In genomic region chr1:43936470-43937151, GRCh38 we compare ENCODE assay signal across 7 cellular contexts. TPM values are rescaled to one million over a fixed set of nuclear protein-coding genes. Genes with fewer than 3 reads are reported as not detected.
DNase-seq lines count a peak whose midpoint lies in the region; ATAC-seq and TF ChIP-seq lines count a peak whose summit lies in the region.
"Had no signal": no experiment of that assay in that cellular context is flagged by ENCODE, and none has a peak within 500 bp of the region (broad histone marks: within the 10 kb centered on the region; RNA-seq: fewer than 3 reads in every experiment).

No MANE protein-coding gene starts in this region.

- intact Hi-C loops in activated CD4-positive, alpha-beta T cell treated with anti-CD3 and anti-CD28 coated beads, Interleukin-2, amount 10 ng/mL, durations not matched to agents 24 days and 14 days (cut with micrococcal nuclease): no loop called here
- intact Hi-C loops in colonic mucosa (cut with DNase I): loop anchor here (5.0 to 10.0 kb wide), 3 partner anchors 108 to 402 kb away; partner anchors contain the start of gene PTPRF

- peaks cover 9% of the 10 kb centered on the region for H3K27me3 Mint-ChIP-seq in activated CD4-positive, alpha-beta T cell treated with anti-CD3 and anti-CD28 coated beads, Interleukin-2, amount 10 ng/mL, durations not matched to agents 24 days and 14 days

- H3K4me1 Mint-ChIP-seq in activated CD4-positive, alpha-beta T cell treated with anti-CD3 and anti-CD28 coated beads, Interleukin-2, amount 10 ng/mL, durations not matched to agents 24 days and 14 days: peaks cover 8% of the 10 kb centered on the region

- peaks cover 7% of the 10 kb centered on the region for H3K36me3 Mint-ChIP-seq in activated CD4-positive, alpha-beta T cell treated with anti-CD3 and anti-CD28 coated beads, Interleukin-2, amount 10 ng/mL, durations not matched to agents 24 days and 14 days (ENCODE audit: low read depth)

- no peak overlapping the region for H2AFZ ChIP-seq in neuron (ENCODE audit: low read depth, low read length)

- peak; percentile 75 for DNase-seq in activated CD4-positive, alpha-beta T cell treated with anti-CD3 and anti-CD28 coated beads, Interleukin-2, amount 10 ng/mL, durations not matched to agents 24 days and 14 days
- no peak for DNase-seq in activated CD4-positive, alpha-beta T cell treated with anti-CD3 and anti-CD28 coated beads for 1 hour
- DNase-seq in colonic mucosa (peak; percentile 40), hippocampal formation (lab: John Stamatoyannopoulos, UW) (no peak)

- no peaks in the 10 kb centered on the region for H3K36me3 ChIP-seq in colonic mucosa
- no peaks in the 10 kb centered on the region for H3K36me3 ChIP-seq in neuron (ENCODE audit: insufficient read depth, low read length)

- peaks cover 18% of the 10 kb centered on the region for H3K4me1 ChIP-seq in colonic mucosa
- H3K4me1 ChIP-seq in neuron (ENCODE audit: insufficient read depth, low read length): peaks cover 2% of the 10 kb centered on the region

- H3K4me3 ChIP-seq in colonic mucosa (peak overlapping the region; percentile 62), neuron (ENCODE audit: low read length) (peak overlapping the region; percentile 25)

- no peaks in the 10 kb centered on the region for H3K9me3 ChIP-seq in colonic mucosa
- H3K9me3 ChIP-seq in neuron (ENCODE audit: low read length): no peaks in the 10 kb centered on the region

- H3K4me3 Mint-ChIP-seq in activated CD4-positive, alpha-beta T cell treated with anti-CD3 and anti-CD28 coated beads, Interleukin-2, amount 10 ng/mL, durations not matched to agents 24 days and 14 days: peak overlapping the region; percentile 64

- H3K9me3 Mint-ChIP-seq in activated CD4-positive, alpha-beta T cell treated with anti-CD3 and anti-CD28 coated beads, Interleukin-2, amount 10 ng/mL, durations not matched to agents 24 days and 14 days: no peaks in the 10 kb centered on the region

- no peak for TF ChIP-seq CTCF in colonic mucosa (IDR thresholded peaks at IDR 0.05)

- peak overlapping the region; percentile 50 for H3K27ac ChIP-seq in colonic mucosa

- H3K27me3 ChIP-seq in colonic mucosa (peaks cover 5% of the 10 kb centered on the region), neuron (ENCODE audit: insufficient read depth, low read length) (no peaks in the 10 kb centered on the region)

- H3K9ac ChIP-seq in colonic mucosa (ENCODE audit: low read depth in 2 of 2, low read length in 2 of 2): peak overlapping the region in 1 of 2 donors; percentile 69

- no peak for ATAC-seq in GM21576 (IDR thresholded peaks at IDR 0.05; ENCODE audit: unreplicated experiment)

- no peak overlapping the region for H3K27ac Mint-ChIP-seq in activated CD4-positive, alpha-beta T cell treated with anti-CD3 and anti-CD28 coated beads, Interleukin-2, amount 10 ng/mL, durations not matched to agents 24 days and 14 days

RNA-seq across cellular contexts. Expression of gene ARTN, which starts 3.0 kb away (rescaled TPM):
- 0.43 TPM in 1 of 2 replicates, not detected in the other for total RNA-seq in activated CD4-positive, alpha-beta T cell treated with anti-CD3 and anti-CD28 coated beads, Interleukin-2, amount 10 ng/mL, durations not matched to agents 24 days and 14 days
- total RNA-seq in colonic mucosa: 1 to 10 TPM; 5.1 to 8.3 TPM
- total RNA-seq: dermis microvascular lymphatic vessel endothelial cell had no signal

RNA-seq across cellular contexts. Expression of gene IPO13, which starts 10.1 kb away (rescaled TPM):
- total RNA-seq in activated CD4-positive, alpha-beta T cell treated with anti-CD3 and anti-CD28 coated beads, Interleukin-2, amount 10 ng/mL, durations not matched to agents 24 days and 14 days: 26.3 and 26.6 TPM in 2 replicates
- 10 to 100 TPM; 17.3 to 27.9 TPM for total RNA-seq in colonic mucosa

RNA-seq across cellular contexts. Expression of gene DPH2, which starts 33.2 kb away (rescaled TPM):
- 71.0 and 71.8 TPM in 2 replicates for total RNA-seq in activated CD4-positive, alpha-beta T cell treated with anti-CD3 and anti-CD28 coated beads, Interleukin-2, amount 10 ng/mL, durations not matched to agents 24 days and 14 days
- 10 to 100 TPM; 11.5 to 43.1 TPM for total RNA-seq in colonic mucosa

RNA-seq across cellular contexts. Expression of gene ATP6V0B, which starts 38.1 kb away (rescaled TPM):
- 181 and 182 TPM in 2 replicates for total RNA-seq in activated CD4-positive, alpha-beta T cell treated with anti-CD3 and anti-CD28 coated beads, Interleukin-2, amount 10 ng/mL, durations not matched to agents 24 days and 14 days
- 100 to 1,000 TPM; 183 to 270 TPM for total RNA-seq in colonic mucosa

RNA-seq across cellular contexts. Expression of gene B4GALT2, which starts 42.4 kb away (rescaled TPM):
- 59.7 TPM in 2 replicates for total RNA-seq in activated CD4-positive, alpha-beta T cell treated with anti-CD3 and anti-CD28 coated beads, Interleukin-2, amount 10 ng/mL, durations not matched to agents 24 days and 14 days
- 10 to 100 TPM; 26.6 to 38.5 TPM for total RNA-seq in colonic mucosa

Comparison
In these comparisons a context has a peak if more than half of its experiments do, and no peak if none do; other contexts are left out.
1. DNase-seq: peak in activated CD4-positive, alpha-beta T cell treated with anti-CD3 and anti-CD28 coated beads, Interleukin-2, amount 10 ng/mL, durations not matched to agents 24 days and 14 days (single experiment) and colonic mucosa (single experiment); none in activated CD4-positive, alpha-beta T cell treated with anti-CD3 and anti-CD28 coated beads for 1 hour (single experiment) and hippocampal formation (0 of 2).